Comparison of ENCODE assay signal across 8 cellular contexts in the genomic region with DNA sequence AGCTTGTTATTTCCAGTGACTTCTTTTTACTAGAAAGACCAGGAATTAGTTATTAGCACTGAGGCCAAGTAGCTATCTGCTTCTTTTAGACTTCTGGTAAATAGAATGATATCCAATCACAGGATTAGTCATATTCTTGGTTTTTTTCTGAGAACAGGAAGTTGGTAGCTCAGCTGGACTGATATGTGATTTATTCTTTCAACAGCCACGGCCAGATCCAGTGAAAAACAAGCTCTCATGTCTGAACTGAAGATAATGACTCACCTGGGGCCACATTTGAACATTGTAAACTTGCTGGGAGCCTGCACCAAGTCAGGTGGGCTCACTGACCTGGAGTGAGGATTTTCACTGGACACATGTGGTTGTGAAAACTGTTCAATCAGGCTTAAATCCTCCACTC. TPM values are rescaled to one million over a fixed set of nuclear protein-coding genes. Genes with fewer than 3 reads are reported as not detected.
DNase-seq lines count a peak whose midpoint lies in the region; ATAC-seq and TF ChIP-seq lines count a peak whose summit lies in the region.

No MANE protein-coding gene starts in this region.

- TF ChIP-seq CTCF in body of pancreas (IDR thresholded peaks at IDR 0.05) = no peak

- no peak overlapping the region for H3K4me3 ChIP-seq in body of pancreas

- peak overlapping the region in 3 of 4 donors; percentile 28 to 57 (median 37) for H3K27ac ChIP-seq in body of pancreas

- peaks cover 37% of the 10 kb centered on the region for H3K4me1 ChIP-seq in body of pancreas

- no peaks in the 10 kb centered on the region for H3K9me3 ChIP-seq in body of pancreas

- ATAC-seq in HG03342 (IDR thresholded peaks at IDR 0.05; ENCODE audit: unreplicated experiment) (peak; percentile 61), body of pancreas (peak; percentile 25), Right ventricle myocardium inferior (no peak), GM21737 (IDR thresholded peaks at IDR 0.05; ENCODE audit: unreplicated experiment) (no peak)

- intact Hi-C loops in body of pancreas (cut with DNase I) = no loop called here
- intact Hi-C loops in Right ventricle myocardium inferior (cut with DNase I) = no loop called here

- 0 to 9% methylated on average over 1 of the region's 1 CpG for WGBS in body of pancreas, 2 donors

- no peaks in the 10 kb centered on the region for H3K36me3 ChIP-seq in body of pancreas (replicated peaks in 1 of 2; ENCODE audit: insufficient read depth in 1 of 2, low read depth in 2 of 2)

- peak; percentile 2 for DNase-seq in DMS79 treated with DMSO at 0.1 percent for 48 hours (lab: John Stamatoyannopoulos, UW)
- DNase-seq in DMS79 (lab: John Stamatoyannopoulos, UW) = no peak
- peak in 3 of 4 donors; percentile 32 to 64 (median 42) for DNase-seq in body of pancreas
- DNase-seq in renal cortical epithelial cell (ENCODE audit: low read depth) = peak; percentile 81
- no peak for DNase-seq in Right ventricle myocardium inferior (ENCODE audit: missing footprints)
- no peak for DNase-seq in activated CD8-positive, alpha-beta memory T cell treated with anti-CD3 and anti-CD28 coated beads for 24 hours

- no peaks in the 10 kb centered on the region for H3K27me3 ChIP-seq in body of pancreas

- TF ChIP-seq POLR2A in body of pancreas (IDR thresholded peaks at IDR 0.05) = no peak

RNA-seq across cellular contexts. Expression of a gene that starts 48.6 kb away (rescaled TPM):
- 10 to 100 TPM; 54.4 to 56.0 TPM for total RNA-seq in body of pancreas
- 0.20 and 0.35 TPM in 2 replicates for total RNA-seq in renal cortical epithelial cell
- 38.5 TPM for total RNA-seq in Right ventricle myocardium inferior

Comparison
In these comparisons a context has a peak if more than half of its experiments do, and no peak if none do; other contexts are left out.
1. DNase-seq: peak in DMS79 treated with DMSO at 0.1 percent for 48 hours (single experiment), body of pancreas (3 of 4) and renal cortical epithelial cell (single experiment); none in DMS79 (single experiment), Right ventricle myocardium inferior (single experiment) and activated CD8-positive, alpha-beta memory T cell treated with anti-CD3 and anti-CD28 coated beads for 24 hours (single experiment).
2. ATAC-seq: peak in HG03342 (single experiment) and body of pancreas (single experiment); none in Right ventricle myocardium inferior (single experiment) and GM21737 (single experiment).
3. RNA of a gene that starts 48.6 kb away (total RNA-seq): 54.4 to 56.0 TPM in body of pancreas and 38.5 TPM in Right ventricle myocardium inferior (single experiment); 0.20 to 0.35 TPM in renal cortical epithelial cell; every median in the first group is over 10 times any median in the second.